In the genomic region with DNA sequence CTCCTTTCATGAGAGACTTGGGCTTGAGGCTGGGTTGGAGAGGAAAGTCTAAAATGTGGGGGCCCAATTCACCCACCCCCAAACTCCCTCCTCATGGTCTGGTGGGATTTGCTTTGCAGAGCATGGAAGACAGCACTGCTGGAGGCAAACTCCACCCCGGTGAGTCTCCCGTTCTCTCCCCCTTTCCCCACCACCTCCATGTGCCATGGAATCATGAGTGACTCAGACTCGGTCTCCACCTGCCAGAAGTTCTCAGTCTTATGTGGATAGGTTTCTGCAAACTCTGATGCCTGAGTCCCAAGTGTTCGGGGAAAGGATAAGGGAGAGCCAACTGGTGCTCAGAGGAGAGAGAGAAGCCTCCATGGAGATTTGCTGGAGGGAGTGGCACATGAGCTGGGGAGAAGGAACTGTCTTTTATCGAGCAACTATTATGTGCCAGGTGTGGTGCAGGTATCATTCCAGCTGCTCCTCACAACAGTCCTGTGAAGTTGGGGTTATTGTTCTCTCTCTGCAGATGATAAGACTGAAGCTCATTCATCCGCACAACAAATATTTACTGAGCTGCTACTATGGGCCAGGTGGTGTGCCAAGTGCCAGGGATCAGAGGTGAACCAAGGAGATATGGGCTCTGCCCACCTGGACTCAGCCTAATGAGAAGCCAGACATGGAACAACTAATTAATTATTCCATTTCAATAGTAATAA, we compare ENCODE assay signal across 22 cellular contexts. TPM values are rescaled to one million over a fixed set of nuclear protein-coding genes. Genes with fewer than 3 reads are reported as not detected.
A peak's percentile ranks its signal among the peaks of the same experiment; 100 is the strongest.
DNase-seq lines count a peak whose midpoint lies in the region; ATAC-seq lines count a peak whose summit lies in the region.
"Had no signal": no experiment of that assay in that cellular context is flagged by ENCODE, and none has a peak within 500 bp of the region (broad histone marks: within the 10 kb centered on the region; RNA-seq: fewer than 3 reads in every experiment).

No MANE protein-coding gene starts in this region.

- H3K36me3 Mint-ChIP-seq in activated T-helper 17 cell treated with anti-CD3 and anti-CD28 coated beads, Interleukin-2, amount 50 U/mL, for 72 hours (ENCODE audit: low read depth) = no peaks in the 10 kb centered on the region

- intact Hi-C loops in left colon (cut with DNase I, micrococcal nuclease) = loop anchor here in 1 of 2 donors (10.0 kb wide), 1 partner anchor 248 kb away; no protein-coding TSS in a partner anchor

- no peak overlapping the region for H3K4me3 Mint-ChIP-seq in activated T-helper 17 cell treated with anti-CD3 and anti-CD28 coated beads, Interleukin-2, amount 50 U/mL, for 72 hours
- H3K4me3 Mint-ChIP-seq: activated CD8-positive, alpha-beta T cell treated with anti-CD3 and anti-CD28 coated beads for 36 hours; CD4-positive, alpha-beta memory T cell had no signal

- peak overlapping the region; percentile 35 for H3K27ac Mint-ChIP-seq in activated T-helper 17 cell treated with anti-CD3 and anti-CD28 coated beads, Interleukin-2, amount 50 U/mL, for 72 hours
- H3K27ac Mint-ChIP-seq: activated CD8-positive, alpha-beta T cell treated with anti-CD3 and anti-CD28 coated beads for 36 hours had no signal

- H3K27me3 Mint-ChIP-seq in activated T-helper 17 cell treated with anti-CD3 and anti-CD28 coated beads, Interleukin-2, amount 50 U/mL, for 72 hours = no peaks in the 10 kb centered on the region
- H3K27me3 Mint-ChIP-seq: activated CD8-positive, alpha-beta T cell treated with anti-CD3 and anti-CD28 coated beads for 36 hours; CD4-positive, alpha-beta memory T cell had no signal

- no peak for ATAC-seq in activated T-helper 17 cell treated with anti-CD3 and anti-CD28 coated beads, Interleukin-2, amount 50 U/mL, for 72 hours (replicated peaks)
- peak; percentile 35 for ATAC-seq in left colon
- no peak for ATAC-seq in GM18907 (IDR thresholded peaks at IDR 0.05; ENCODE audit: unreplicated experiment)
- ATAC-seq: activated CD8-positive, alpha-beta T cell treated with anti-CD3 and anti-CD28 coated beads for 36 hours; left lung had no signal

- H3K9me3 Mint-ChIP-seq in activated T-helper 17 cell treated with anti-CD3 and anti-CD28 coated beads, Interleukin-2, amount 50 U/mL, for 72 hours = no peaks in the 10 kb centered on the region
- H3K9me3 Mint-ChIP-seq: activated CD8-positive, alpha-beta T cell treated with anti-CD3 and anti-CD28 coated beads for 36 hours had no signal

- H3K4me1 Mint-ChIP-seq in activated T-helper 17 cell treated with anti-CD3 and anti-CD28 coated beads, Interleukin-2, amount 50 U/mL, for 72 hours = no peaks in the 10 kb centered on the region

- DNase-seq in LHCN-M2 (ENCODE audit: low read depth) (peak; percentile 45), left colon (no peak), substantia nigra (lab: John Stamatoyannopoulos, UW) (no peak), putamen (ENCODE audit: low spot score) (no peak), NCI-H1105 (lab: John Stamatoyannopoulos, UW) (no peak), T-helper 9 cell (no peak)
- DNase-seq: activated CD8-positive, alpha-beta T cell treated with anti-CD3 and anti-CD28 coated beads for 36 hours; activated gamma-delta T cell treated with Interleukin-2 at 50 U/mL for 16 hours; adrenal gland; CD4-positive, alpha-beta memory T cell; DMS79; Kasumi-1; left lung; NCI-H1105 treated with DMSO at 0.1 percent for 48 hours; NCI-H524 treated with DMSO at 0.1 percent for 48 hours; stimulated activated CD4-positive, alpha-beta T cell treated with anti-CD3 and anti-CD28 coated beads, Interleukin-4, amount 100 ng/mL, for 1 hour; stimulated activated naive CD4-positive, alpha-beta T cell treated with Interleukin-2 at 50 U/mL for 16 hours; thyroid gland had no signal

- H3K27ac ChIP-seq in substantia nigra (ENCODE audit: low read depth, low read length, poor library complexity, severe bottlenecking) = peak overlapping the region; percentile 97
- H3K27ac ChIP-seq: adrenal gland, epithelial cell of prostate, left lung, neutrophil, thyroid gland had no signal

RNA-seq across cellular contexts. Expression of a gene that starts 6.6 kb away (rescaled TPM):
- 0.46 TPM in 1 of 2 replicates, not detected in the other for total RNA-seq in LHCN-M2 (2014; rRNA removed)
- polyA plus RNA-seq in LHCN-M2 (2012) = 0.57 TPM
- 10 to 100 TPM in 1 of 2 donors, 1 to 10 TPM in 1; 9.7 to 11.9 TPM for total RNA-seq in activated T-helper 17 cell treated with anti-CD3 and anti-CD28 coated beads, Interleukin-2, amount 50 U/mL, for 72 hours
- total RNA-seq in left colon = 10 to 100 TPM; 11.9 to 15.7 TPM

RNA-seq across cellular contexts. Expression of a gene that starts 55.1 kb away (rescaled TPM):
- total RNA-seq in LHCN-M2 (2014; rRNA removed) = 23.7 and 24.6 TPM in 2 replicates
- 16.9 TPM for polyA plus RNA-seq in LHCN-M2 (2012)
- total RNA-seq in activated T-helper 17 cell treated with anti-CD3 and anti-CD28 coated beads, Interleukin-2, amount 50 U/mL, for 72 hours = 10 to 100 TPM; 16.0 to 33.2 TPM
- total RNA-seq in left colon = 10 to 100 TPM; 18.8 to 23.3 TPM
